In genomic region chr7:55887786-55888185, GRCh38 we compare ENCODE assay signal across 9 cellular contexts. TPM values are rescaled to one million over a fixed set of nuclear protein-coding genes. Genes with fewer than 3 reads are reported as not detected.
DNase-seq lines count a peak whose midpoint lies in the region; ATAC-seq, FAIRE-seq and TF ChIP-seq lines count a peak whose summit lies in the region.
"Had no signal": no experiment of that assay in that cellular context is flagged by ENCODE, and none has a peak within 500 bp of the region (broad histone marks: within the 10 kb centered on the region; RNA-seq: fewer than 3 reads in every experiment).

No MANE protein-coding gene starts in this region.

- DNase-seq in AG04449 (ENCODE audit: low read depth, low spot score) = no peak
- DNase-seq in SJCRH30 = peak in 1 of 2 experiments; percentile 22
- DNase-seq in epithelial cell of proximal tubule (ENCODE audit: low read depth) = no peak
- DNase-seq in ovary = peak in 2 of 5 donors; percentile 27 to 28
- no peak for DNase-seq in lower leg skin (ENCODE audit: low spot score in 2 of 2)
- no peak for DNase-seq in D721Med (ENCODE audit: insufficient read length, low spot score)

- no peaks in the 10 kb centered on the region for H3K4me1 ChIP-seq in SJCRH30
- H3K4me1 ChIP-seq in ovary (ENCODE audit: insufficient read depth) = no peaks in the 10 kb centered on the region

- H3K4me3 ChIP-seq in AG04449 (ENCODE audit: low read depth, low read length) (peak overlapping the region; percentile 67), SJCRH30 (peak overlapping the region; percentile 74), epithelial cell of proximal tubule (ENCODE audit: low read depth, low read length) (peak overlapping the region; percentile 67), ovary (peak overlapping the region; percentile 59), lower leg skin (ENCODE audit: low read depth, poor library complexity, severe bottlenecking) (no peak overlapping the region)

- no peaks in the 10 kb centered on the region for H3K36me3 ChIP-seq in SJCRH30
- H3K36me3 ChIP-seq in ovary = no peaks in the 10 kb centered on the region

- TF ChIP-seq CTCF in AG04449 (IDR thresholded peaks at IDR 0.05; ENCODE audit: insufficient read depth, low read length, missing control alignments) (no peak), epithelial cell of proximal tubule (conservative IDR thresholded peaks at IDR 0.05; ENCODE audit: low read depth, low read length) (no peak), ovary (IDR thresholded peaks at IDR 0.05) (no peak), lower leg skin (IDR thresholded peaks at IDR 0.05) (no peak), D721Med (IDR thresholded peaks at IDR 0.05; ENCODE audit: insufficient read depth, missing control alignments) (no peak)

- H3K27ac ChIP-seq in SJCRH30 (0 out of 2 replicates have a peak overlapping the region, but pooled peaks have one; percentile 17), ovary (no peak overlapping the region)

- H3K27me3 ChIP-seq in SJCRH30 (no peaks in the 10 kb centered on the region), ovary (no peaks in the 10 kb centered on the region)

- no peak for TF ChIP-seq EP300 in ovary (IDR thresholded peaks at IDR 0.05)

- FAIRE-seq in D721Med (lab: Jason Lieb, UNC) = no peak

- intact Hi-C loops in ovary (cut with DNase I) (loop anchor here in 1 of 4 donors (10.0 kb wide), 1 partner anchor 77 kb away; the partner anchor contains the start of gene NIPSNAP2), lower leg skin (cut with DNase I; ENCODE audit: low total_unique reads) (loop anchor here (10.0 kb wide), 1 partner anchor 187 kb away; no protein-coding TSS in a partner anchor)

- POLR2A ChIA-PET in AG04449 (lab: Yijun Ruan, JAX) = no interaction called here

- H3K9me3 ChIP-seq in SJCRH30 (replicated peaks) (no peaks in the 10 kb centered on the region), ovary (no peaks in the 10 kb centered on the region)

- WGBS in ovary, 3 donors = 1% methylated on average over 13 to 23 of the region's 45 CpGs
- 1 to 3% methylated on average over 8 to 10 of the region's 45 CpGs for WGBS in lower leg skin, 2 donors

- peak; percentile 12 for ATAC-seq in GM19463 (IDR thresholded peaks at IDR 0.05; ENCODE audit: unreplicated experiment)
- no peak for ATAC-seq in GM18505 (IDR thresholded peaks at IDR 0.05; ENCODE audit: unreplicated experiment)

- no peak for TF ChIP-seq POLR2A in ovary (IDR thresholded peaks at IDR 0.05)
- TF ChIP-seq POLR2A in lower leg skin (IDR thresholded peaks at IDR 0.05) = no peak
- no peak for TF ChIP-seq POLR2A in GM18505 (IDR thresholded peaks at IDR 0.05; ENCODE audit: borderline replicate concordance, extremely low read depth, insufficient read depth, insufficient read length)

- CTCF ChIA-PET in AG04449 (lab: Yijun Ruan, JAX) = no interaction called here

RNA-seq across cellular contexts. Expression of gene ZNF713, which starts 0.5 kb away (rescaled TPM):
- 9.0 and 10.1 TPM in 2 replicates for total RNA-seq in SJCRH30 (2014; rRNA removed; shearing (Covaris generic))
- total RNA-seq in epithelial cell of proximal tubule = 2.4 and 2.6 TPM in 2 replicates
- 1 to 10 TPM; 4.2 to 8.8 (median 5.6) TPM for total RNA-seq in ovary
- polyA plus RNA-seq in ovary = 1 to 10 TPM; 3.2 to 7.0 TPM
- total RNA-seq in lower leg skin = 1 to 10 TPM in 3 of 4 donors, under 1 TPM in 1; 0.93 to 2.7 (median 1.8) TPM

RNA-seq across cellular contexts. Expression of gene SEPTIN14, which starts 25.2 kb away (rescaled TPM):
- total RNA-seq in SJCRH30 (2014; rRNA removed; shearing (Covaris generic)) = not detected in 2 replicates
- total RNA-seq in epithelial cell of proximal tubule (not detected in 2 replicates), ovary (not detected), lower leg skin (not detected)
- polyA plus RNA-seq in ovary = not detected
- total RNA-seq: left colon had no signal
